31 cellular contexts compared by ENCODE assay signal in genomic region chr10:60465801-60466200, GRCh38.
A peak's percentile ranks its signal among the peaks of the same experiment; 100 is the strongest.
DNase-seq lines count a peak whose midpoint lies in the region; ATAC-seq and TF ChIP-seq lines count a peak whose summit lies in the region.
"Had no signal": no experiment of that assay in that cellular context is flagged by ENCODE, and none has a peak within 500 bp of the region (broad histone marks: within the 10 kb centered on the region; RNA-seq: fewer than 3 reads in every experiment).

No MANE protein-coding gene starts in this region.

- ATAC-seq in RWPE2 (ENCODE audit: low read depth) (peak; percentile 84), esophagus mucosa (peak; percentile 57)
- ATAC-seq: activated CD8-positive, alpha-beta T cell treated with anti-CD3 and anti-CD28 coated beads, Interleukin-2, amount 10 ng/mL, durations not matched to agents 7 days and 5 days; heart right ventricle; mucosa of descending colon; pancreas had no signal

- TF ChIP-seq CTCF in RWPE2 (IDR thresholded peaks at IDR 0.05; ENCODE audit: poor library complexity, severe bottlenecking) (no peak), progenitor cell of endocrine pancreas (IDR thresholded peaks at IDR 0.05; ENCODE audit: unreplicated experiment) (no peak), Calu3 (IDR thresholded peaks at IDR 0.05; ENCODE audit: unreplicated experiment) (no peak), MM.1S (IDR thresholded peaks at IDR 0.05; ENCODE audit: low read length) (no peak)

- CTCF ChIA-PET in Calu3 (lab: Charles Lee) = interaction anchor here (0.5 to 1.3 kb wide), 4 partner anchors 14 to 241 kb away, joined by 3 to 4 read pairs (median 3); no protein-coding TSS in a partner anchor

- H3K9me2 ChIP-seq in MM.1S (replicated peaks; ENCODE audit: insufficient read depth, low read length) = no peaks in the 10 kb centered on the region

- peak; percentile 15 for DNase-seq in GM03348 (ENCODE audit: low spot score)
- DNase-seq in RWPE2 (ENCODE audit: low spot score) = no peak
- no peak for DNase-seq in progenitor cell of endocrine pancreas (ENCODE audit: low spot score, unreplicated experiment)
- no peak for DNase-seq in Calu3
- DNase-seq in stimulated activated CD4-positive, alpha-beta T cell treated with anti-CD3 and anti-CD28 coated beads, Interleukin-12 subunit alpha, Interleukin-12 subunit beta, amount 100 ng/mL, for 4 hours = no peak
- DNase-seq in NCI-H2081 (lab: John Stamatoyannopoulos, UW) = no peak
- DNase-seq in MM.1S = no peak
- DNase-seq: activated CD4-positive, alpha-beta T cell treated with anti-CD3 and anti-CD28 coated beads for 1 hour; activated CD8-positive, alpha-beta T cell treated with anti-CD3 and anti-CD28 coated beads, Interleukin-2, amount 10 ng/mL, durations not matched to agents 7 days and 5 days; anterior cingulate cortex; central memory CD4-positive, alpha-beta T cell; COR-L47; dermis blood vessel endothelial cell; DMS79; foreskin melanocyte; heart right ventricle; mucosa of descending colon; NCI-H2029; NCI-H2227 treated with DMSO at 0.1 percent for 48 hours; NCI-H748 treated with DMSO at 0.1 percent for 48 hours; pancreas; stimulated activated CD4-positive, alpha-beta T cell treated with anti-CD3 and anti-CD28 coated beads, Interleukin-4, amount 100 ng/mL, for 1 hour; substantia nigra; upper lobe of left lung had no signal

- peaks cover 25% of the 10 kb centered on the region for H3K4me1 ChIP-seq in RWPE2 (ENCODE audit: insufficient read depth, poor library complexity, severe bottlenecking)
- no peaks in the 10 kb centered on the region for H3K4me1 ChIP-seq in MM.1S (ENCODE audit: low read length)
- H3K4me1 ChIP-seq: pancreas, right atrium auricular region, upper lobe of left lung had no signal

- no peaks in the 10 kb centered on the region for H3F3A ChIP-seq in MM.1S (ENCODE audit: insufficient read depth, low read length)

- peaks cover 2% of the 10 kb centered on the region for H3K9me3 ChIP-seq in RWPE2 (ENCODE audit: severe bottlenecking)
- no peaks in the 10 kb centered on the region for H3K9me3 ChIP-seq in MM.1S (replicated peaks; ENCODE audit: insufficient read depth, low read length)
- H3K9me3 ChIP-seq: BLaER1 treated with 17β-estradiol and CSF1 and Interleukin-3, amounts not matched to agents 10 nM and 100 nM; heart right ventricle; mucosa of descending colon; pancreas; right atrium auricular region; upper lobe of left lung had no signal

- H3K9me3 Mint-ChIP-seq in progenitor cell of endocrine pancreas (ENCODE audit: low read depth) (no peaks in the 10 kb centered on the region), Calu3 (ENCODE audit: low read depth, unreplicated experiment) (no peaks in the 10 kb centered on the region)
- H3K9me3 Mint-ChIP-seq: nephron; T-helper 1 cell treated with Interleukin-12 subunit alpha and Interleukin-12 subunit beta and Interleukin-4 antibody, amounts not matched to agents 30 μg/mL and 1 μg/mL, for 36 hours had no signal

- no TSS peak for BruUV-seq in Calu3 (replicated peaks; lab: Mats Ljungman, UMichigan)

- H3K4me3 ChIP-seq in RWPE2 (ENCODE audit: severe bottlenecking) (no peak overlapping the region), MM.1S (ENCODE audit: low read length) (no peak overlapping the region)
- H3K4me3 ChIP-seq: BLaER1 treated with 17β-estradiol and CSF1 and Interleukin-3, amounts not matched to agents 10 nM and 100 nM; heart right ventricle; lung; mucosa of descending colon; pancreas; right atrium auricular region; upper lobe of left lung had no signal

- H3K79me2 ChIP-seq in MM.1S (ENCODE audit: low read length) = no peaks in the 10 kb centered on the region

- H3K27ac Mint-ChIP-seq in progenitor cell of endocrine pancreas (peak overlapping the region; percentile 76), Calu3 (ENCODE audit: unreplicated experiment) (no peak overlapping the region)
- H3K27ac Mint-ChIP-seq: activated CD8-positive, alpha-beta T cell treated with anti-CD3 and anti-CD28 coated beads, Interleukin-2, amount 10 ng/mL, durations not matched to agents 7 days and 5 days; activated naive CD8-positive, alpha-beta T cell; nephron; T-helper 1 cell treated with Interleukin-12 subunit alpha and Interleukin-12 subunit beta and Interleukin-4 antibody, amounts not matched to agents 30 μg/mL and 1 μg/mL, for 36 hours had no signal

- H3K9ac ChIP-seq in MM.1S (ENCODE audit: low read length) = no peak overlapping the region
- H3K9ac ChIP-seq: BLaER1 treated with 17β-estradiol and CSF1 and Interleukin-3, amounts not matched to agents 10 nM and 100 nM had no signal

- no peak overlapping the region for H2AFZ ChIP-seq in MM.1S (ENCODE audit: low read length)

- H3K4me1 Mint-ChIP-seq in progenitor cell of endocrine pancreas (ENCODE audit: low read depth) (peaks cover 8% of the 10 kb centered on the region), Calu3 (ENCODE audit: low read depth, unreplicated experiment) (peaks cover 45% of the 10 kb centered on the region)

- H3K36me3 Mint-ChIP-seq in progenitor cell of endocrine pancreas (ENCODE audit: insufficient read depth) (no peaks in the 10 kb centered on the region), Calu3 (ENCODE audit: insufficient read depth, unreplicated experiment) (no peaks in the 10 kb centered on the region)
- H3K36me3 Mint-ChIP-seq: activated naive CD8-positive, alpha-beta T cell had no signal

- no peaks in the 10 kb centered on the region for H4K20me1 ChIP-seq in MM.1S (ENCODE audit: insufficient read depth, low read length)
- H4K20me1 ChIP-seq: BLaER1 treated with 17β-estradiol and CSF1 and Interleukin-3, amounts not matched to agents 10 nM and 100 nM had no signal

- H3K4me2 ChIP-seq in MM.1S (ENCODE audit: low read depth, low read length) = no peak overlapping the region
- H3K4me2 ChIP-seq: BLaER1 treated with 17β-estradiol and CSF1 and Interleukin-3, amounts not matched to agents 10 nM and 100 nM had no signal

- H3K36me3 ChIP-seq in RWPE2 (ENCODE audit: low read depth) (no peaks in the 10 kb centered on the region), MM.1S (replicated peaks; ENCODE audit: insufficient read depth, low read length) (no peaks in the 10 kb centered on the region)
- H3K36me3 ChIP-seq: BLaER1 treated with 17β-estradiol and CSF1 and Interleukin-3, amounts not matched to agents 10 nM and 100 nM; heart right ventricle; pancreas; right atrium auricular region; upper lobe of left lung had no signal

- H3K27me3 Mint-ChIP-seq in progenitor cell of endocrine pancreas (no peaks in the 10 kb centered on the region), Calu3 (ENCODE audit: unreplicated experiment) (no peaks in the 10 kb centered on the region)
- H3K27me3 Mint-ChIP-seq: activated naive CD8-positive, alpha-beta T cell had no signal

- intact Hi-C loops in Calu3 (cut with micrococcal nuclease; ENCODE audit: unreplicated experiment) = no loop called here

- H3K4me3 Mint-ChIP-seq in progenitor cell of endocrine pancreas (ENCODE audit: low read depth) (no peak overlapping the region), Calu3 (ENCODE audit: low read depth, unreplicated experiment) (no peak overlapping the region)
- H3K4me3 Mint-ChIP-seq: activated CD8-positive, alpha-beta T cell treated with anti-CD3 and anti-CD28 coated beads, Interleukin-2, amount 10 ng/mL, durations not matched to agents 7 days and 5 days; activated naive CD8-positive, alpha-beta T cell; nephron; T-helper 1 cell treated with Interleukin-12 subunit alpha and Interleukin-12 subunit beta and Interleukin-4 antibody, amounts not matched to agents 30 μg/mL and 1 μg/mL, for 36 hours had no signal

- H3K27ac ChIP-seq in RWPE2 (ENCODE audit: poor library complexity, severe bottlenecking) (peak overlapping the region; percentile 74), MM.1S (ENCODE audit: low read length) (no peak overlapping the region)
- H3K27ac ChIP-seq: BLaER1 treated with 17β-estradiol and CSF1 and Interleukin-3, amounts not matched to agents 10 nM and 100 nM; heart right ventricle; pancreas; right atrium auricular region; upper lobe of left lung had no signal

- no peaks in the 10 kb centered on the region for H3K27me3 ChIP-seq in RWPE2 (ENCODE audit: insufficient read depth, poor library complexity, severe bottlenecking)
- H3K27me3 ChIP-seq in MM.1S (replicated peaks; ENCODE audit: insufficient read depth, low read length) = no peaks in the 10 kb centered on the region
- H3K27me3 ChIP-seq: BLaER1 treated with 17β-estradiol and CSF1 and Interleukin-3, amounts not matched to agents 10 nM and 100 nM; heart right ventricle; pancreas; right atrium auricular region; upper lobe of left lung had no signal
